Comparison of ENCODE assay signal across 9 cellular contexts in the genomic region with DNA sequence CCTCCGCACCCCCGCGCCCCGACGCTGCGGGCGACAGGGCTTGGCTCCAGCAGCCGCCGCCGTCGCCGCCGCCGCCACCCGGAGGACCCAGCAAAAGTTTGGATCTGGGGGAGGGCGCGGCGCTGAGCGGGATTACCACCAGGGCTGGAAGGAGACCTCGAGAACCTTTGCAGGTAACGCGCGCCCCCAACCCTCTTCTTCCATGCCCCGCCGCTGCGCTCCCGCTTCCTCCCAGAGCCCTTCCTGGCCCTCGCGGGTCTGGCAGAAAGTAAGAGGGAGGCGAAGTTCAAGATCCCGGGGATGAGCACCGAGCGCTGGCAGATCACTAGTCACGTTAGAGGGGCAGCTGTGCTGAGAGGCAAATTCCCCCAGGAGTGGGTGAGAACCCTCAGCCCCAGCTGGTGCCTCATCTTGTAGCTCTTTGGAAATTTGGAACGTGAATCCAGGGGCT. TPM values are rescaled to one million over a fixed set of nuclear protein-coding genes. Genes with fewer than 3 reads are reported as not detected.
DNase-seq lines count a peak whose midpoint lies in the region; ATAC-seq, FAIRE-seq and TF ChIP-seq lines count a peak whose summit lies in the region.
"Had no signal": no experiment of that assay in that cellular context is flagged by ENCODE, and none has a peak within 500 bp of the region (broad histone marks: within the 10 kb centered on the region; RNA-seq: fewer than 3 reads in every experiment).

No MANE protein-coding gene starts in this region.

- no peak for TF ChIP-seq RAD21 in A549 (conservative IDR thresholded peaks at IDR 0.05 in 1 of 2, IDR thresholded peaks at IDR 0.05 in 1 of 2)

- DNase-seq in A549 (ENCODE audit: low read depth in 1 of 2, low spot score in 1 of 2) (peak in 1 of 2 experiments; percentile 9), MG63 (peak; percentile 4), ecto neural progenitor cell (ENCODE audit: low spot score) (peak; percentile 66), GM10248 (ENCODE audit: extremely low spot score) (no peak), GM19239 (ENCODE audit: insufficient read length, low spot score) (no peak), COLO829 (ENCODE audit: low spot score) (no peak)
- no peak for DNase-seq in activated naive CD4-positive, alpha-beta T cell treated with anti-CD3 and anti-CD28 coated beads, Interleukin-2, amount 10 ng/mL, durations not matched to agents 7 days and 5 days
- DNase-seq: DND-41 had no signal

- CTCF ChIA-PET in A549 (lab: Yijun Ruan, JAX) (interaction anchor here (0.9 to 1.3 kb wide), 5 partner anchors 43 to 868 kb away, joined by 3 to 5 read pairs (median 3); no protein-coding TSS in a partner anchor), GM10248 (lab: Yijun Ruan, JAX) (no interaction called here)
- CTCF ChIA-PET in activated naive CD4-positive, alpha-beta T cell treated with anti-CD3 and anti-CD28 coated beads, Interleukin-2, amount 10 ng/mL, durations not matched to agents 7 days and 5 days (lab: Charles Lee), result no interaction called here

- no peak for ATAC-seq in A549

- H3K27ac Mint-ChIP-seq in activated naive CD4-positive, alpha-beta T cell treated with anti-CD3 and anti-CD28 coated beads, Interleukin-2, amount 10 ng/mL, durations not matched to agents 7 days and 5 days, result no peak overlapping the region

- H3K4me3 ChIP-seq in A549, result peak overlapping the region; percentile 51
- H3K4me3 ChIP-seq in MG63, result peak overlapping the region; percentile 61
- H3K4me3 ChIP-seq in mesodermal cell (ENCODE audit: extremely low read depth, insufficient read depth, low read length, poor library complexity, severe bottlenecking), result peak overlapping the region; percentile 70

- peaks cover 2% of the 10 kb centered on the region for H3K36me3 Mint-ChIP-seq in activated naive CD4-positive, alpha-beta T cell treated with anti-CD3 and anti-CD28 coated beads, Interleukin-2, amount 10 ng/mL, durations not matched to agents 7 days and 5 days

- peaks cover 8% of the 10 kb centered on the region; the same call in 1 of the 2 replicates for H3K27me3 ChIP-seq in MG63

- H3K4me1 Mint-ChIP-seq in activated naive CD4-positive, alpha-beta T cell treated with anti-CD3 and anti-CD28 coated beads, Interleukin-2, amount 10 ng/mL, durations not matched to agents 7 days and 5 days, result peaks cover 14% of the 10 kb centered on the region

- POLR2A ChIA-PET in A549 (lab: Yijun Ruan, JAX) (no interaction called here), GM10248 (lab: Yijun Ruan, JAX) (no interaction called here)

- H3K4me3 Mint-ChIP-seq in activated naive CD4-positive, alpha-beta T cell treated with anti-CD3 and anti-CD28 coated beads, Interleukin-2, amount 10 ng/mL, durations not matched to agents 7 days and 5 days, result no peak overlapping the region

- TF ChIP-seq EP300 in A549 (IDR thresholded peaks at IDR 0.05), result no peak

- 8% methylated on average over 13 of the region's 35 CpGs for WGBS in A549 (ENCODE audit: missing lambda C conversion rate)
- WGBS in mesodermal cell (ENCODE audit: insufficient coverage in 2 of 2), 2 experiments, result 0% methylated on average over 24 to 27 of the region's 35 CpGs

- H3K27ac ChIP-seq in A549, result peak overlapping the region; percentile 49 to 86; a peak in 4 of 6 replicates
- no peak overlapping the region for H3K27ac ChIP-seq in mesodermal cell (ENCODE audit: low read depth, low read length, severe bottlenecking)

- H3K36me3 ChIP-seq in MG63 (no peaks in the 10 kb centered on the region), mesodermal cell (ENCODE audit: control insufficient read depth, insufficient read depth, low read length) (peaks cover 12% of the 10 kb centered on the region)

- TF ChIP-seq CTCF in A549 (IDR thresholded peaks at IDR 0.05) (no peak), GM10248 (IDR thresholded peaks at IDR 0.05; ENCODE audit: control extremely low read depth, extremely low read depth, low read depth, missing control alignments) (no peak)

- no peaks in the 10 kb centered on the region for H3K9me3 Mint-ChIP-seq in activated naive CD4-positive, alpha-beta T cell treated with anti-CD3 and anti-CD28 coated beads, Interleukin-2, amount 10 ng/mL, durations not matched to agents 7 days and 5 days

- H3K27me3 Mint-ChIP-seq in activated naive CD4-positive, alpha-beta T cell treated with anti-CD3 and anti-CD28 coated beads, Interleukin-2, amount 10 ng/mL, durations not matched to agents 7 days and 5 days, result peaks cover 62% of the 10 kb centered on the region

- no peak for TF ChIP-seq POLR2A in A549 (IDR thresholded peaks at IDR 0.05; ENCODE audit: low read length)

- H3K4me1 ChIP-seq in A549 (0 out of 3 replicates have a peak, but pooled peaks cover 8% of the 10 kb centered on the region), mesodermal cell (ENCODE audit: control insufficient read depth, insufficient read depth, low read length, poor library complexity, severe bottlenecking) (peaks cover 9% of the 10 kb centered on the region)

- H3K9me3 ChIP-seq in A549 (no peaks in the 10 kb centered on the region), MG63 (no peaks in the 10 kb centered on the region), mesodermal cell (ENCODE audit: control insufficient read depth, low read length) (no peaks in the 10 kb centered on the region)

- peak overlapping the region; percentile 85 for H3K4me2 ChIP-seq in A549

- no peak for FAIRE-seq in A549 (lab: Jason Lieb, UNC)
- no peak for FAIRE-seq in GM19239 (lab: Jason Lieb, UNC)

TF ChIP-seq in A549, 52 proteins besides CTCF, POLR2A, EP300 and RAD21:
- no peak for TF ChIP-seq RARB (CRISPR knock-in tag; IDR thresholded peaks at IDR 0.05)
- TF ChIP-seq, protein P1, sequence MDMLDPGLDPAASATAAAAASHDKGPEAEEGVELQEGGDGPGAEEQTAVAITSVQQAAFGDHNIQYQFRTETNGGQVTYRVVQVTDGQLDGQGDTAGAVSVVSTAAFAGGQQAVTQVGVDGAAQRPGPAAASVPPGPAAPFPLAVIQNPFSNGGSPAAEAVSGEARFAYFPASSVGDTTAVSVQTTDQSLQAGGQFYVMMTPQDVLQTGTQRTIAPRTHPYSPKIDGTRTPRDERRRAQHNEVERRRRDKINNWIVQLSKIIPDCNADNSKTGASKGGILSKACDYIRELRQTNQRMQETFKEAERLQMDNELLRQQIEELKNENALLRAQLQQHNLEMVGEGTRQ (IDR thresholded peaks at IDR 0.05), result no peak
- TF ChIP-seq GATA3 (IDR thresholded peaks at IDR 0.05; ENCODE audit: borderline replicate concordance), result no peak
- TF ChIP-seq ZNF302 (CRISPR knock-in tag; IDR thresholded peaks at IDR 0.05), result no peak
- TF ChIP-seq MAFK (IDR thresholded peaks at IDR 0.05; ENCODE audit: partially characterized antibody), result no peak
- TF ChIP-seq HOXB13 (CRISPR knock-in tag; IDR thresholded peaks at IDR 0.05; ENCODE audit: low read depth), result no peak
- no peak for TF ChIP-seq FOSL2 (IDR thresholded peaks at IDR 0.05)
- TF ChIP-seq FOSL2 (CRISPR knock-in tag; IDR thresholded peaks at IDR 0.05), result no peak
TF ChIP-seq in A549: peak in this region for 0.

RNA-seq across cellular contexts. Expression of gene FLRT2, which starts 3.9 kb away (rescaled TPM):
- polyA plus RNA-seq in A549 (2011; rRNA removed), result 6.4 and 7.5 TPM in 2 replicates
- polyA plus RNA-seq in A549 (2012; cell fraction: cytosol; rRNA removed), result 2.6 and 4.2 TPM in 2 replicates
- 13.0 and 24.3 TPM in 2 replicates for polyA plus RNA-seq in A549 (2012; cell fraction: nucleus; rRNA removed)
- 6.6 to 7.0 TPM (median 6.8 TPM) in 3 replicates for polyA plus RNA-seq in A549 (2017; fragmentation: RNase III; extraction: RNeasy Plus Mini Kit Qiagen cat#74134 plus additional on column Dnase treatment)
- 12.6 and 13.3 TPM in 2 replicates for polyA minus RNA-seq in A549 (2011; rRNA and poly(A)+ RNA removed)
- 0.22 and 2.5 TPM in 2 replicates for total RNA-seq in MG63 (2014; rRNA removed; shearing (Covaris generic); ENCODE audit: low replicate concordance)
- polyA plus RNA-seq in mesodermal cell (2013, experiment 1 of 2), result 82.3 TPM
- 80.4 TPM for polyA plus RNA-seq in mesodermal cell (2013, experiment 2 of 2)

Comparison
In these comparisons a context has a peak if more than half of its experiments do, and no peak if none do; other contexts are left out.
1. DNase-seq: peak in MG63 (single experiment) and ecto neural progenitor cell (single experiment); none in activated naive CD4-positive, alpha-beta T cell treated with anti-CD3 and anti-CD28 coated beads, Interleukin-2, amount 10 ng/mL, durations not matched to agents 7 days and 5 days (single experiment), GM10248 (single experiment), GM19239 (single experiment) and COLO829 (single experiment).
2. Peak in every context shown above with its lines, with median percentiles within 50 percentile points of each other: H3K4me3 ChIP-seq.